In genomic region chr11:63889344-63889743, GRCh38 we compare ENCODE assay signal across 9 cellular contexts. TPM values are rescaled to one million over a fixed set of nuclear protein-coding genes. Genes with fewer than 3 reads are reported as not detected.
DNase-seq lines count a peak whose midpoint lies in the region; ATAC-seq, FAIRE-seq and TF ChIP-seq lines count a peak whose summit lies in the region.
"Had no signal": no experiment of that assay in that cellular context is flagged by ENCODE, and none has a peak within 500 bp of the region (broad histone marks: within the 10 kb centered on the region; RNA-seq: fewer than 3 reads in every experiment).

No MANE protein-coding gene starts in this region.

- peak overlapping the region; percentile 75; the same call in 1 of the 2 replicates for H3K27ac Mint-ChIP-seq in GM23338
- peak overlapping the region; percentile 94 for H3K27ac Mint-ChIP-seq in activated CD8-positive, alpha-beta T cell treated with anti-CD3 and anti-CD28 coated beads, Interleukin-2, amount 10 ng/mL, durations not matched to agents 7 days and 5 days
- H3K27ac Mint-ChIP-seq in HFFc6, result no peak overlapping the region

- H3K27me3 Mint-ChIP-seq in GM23338 (ENCODE audit: insufficient read depth, low read depth, poor library complexity) (peaks cover 15% of the 10 kb centered on the region), HFFc6 (ENCODE audit: insufficient read depth) (peaks cover 6% of the 10 kb centered on the region)
- H3K27me3 Mint-ChIP-seq in activated CD8-positive, alpha-beta T cell treated with anti-CD3 and anti-CD28 coated beads, Interleukin-2, amount 10 ng/mL, durations not matched to agents 7 days and 5 days (ENCODE audit: low read depth), result no peaks in the 10 kb centered on the region

- H3K4me1 ChIP-seq in GM23338 (ENCODE audit: insufficient read depth) (peaks cover 31% of the 10 kb centered on the region), right atrium auricular region (peaks cover 0 to 44% of the 10 kb centered on the region in 2 donors), sigmoid colon (peaks cover 0 to 40% (median 31%) of the 10 kb centered on the region in 4 donors)

- FAIRE-seq in HTR-8/SVneo (lab: Jason Lieb, UNC), result no peak
- FAIRE-seq: GM19239 had no signal

- H3K9me3 ChIP-seq in right atrium auricular region (no peaks in the 10 kb centered on the region), sigmoid colon (no peaks in the 10 kb centered on the region)

- H3K9me3 Mint-ChIP-seq in GM23338, result no peaks in the 10 kb centered on the region; the same call in 2 of the 3 replicates
- no peaks in the 10 kb centered on the region for H3K9me3 Mint-ChIP-seq in activated CD8-positive, alpha-beta T cell treated with anti-CD3 and anti-CD28 coated beads, Interleukin-2, amount 10 ng/mL, durations not matched to agents 7 days and 5 days (ENCODE audit: insufficient read depth)
- no peaks in the 10 kb centered on the region for H3K9me3 Mint-ChIP-seq in HFFc6

- no peak for ATAC-seq in GM23338
- ATAC-seq in activated CD8-positive, alpha-beta T cell treated with anti-CD3 and anti-CD28 coated beads, Interleukin-2, amount 10 ng/mL, durations not matched to agents 7 days and 5 days, result no peak
- no peak for ATAC-seq in GM19463 (IDR thresholded peaks at IDR 0.05; ENCODE audit: unreplicated experiment)

- peaks cover 5% of the 10 kb centered on the region; the same call in 2 of the 3 replicates for H3K36me3 Mint-ChIP-seq in GM23338 (ENCODE audit: low read depth)
- peaks cover 45% of the 10 kb centered on the region for H3K36me3 Mint-ChIP-seq in activated CD8-positive, alpha-beta T cell treated with anti-CD3 and anti-CD28 coated beads, Interleukin-2, amount 10 ng/mL, durations not matched to agents 7 days and 5 days (ENCODE audit: low read depth)
- no peaks in the 10 kb centered on the region for H3K36me3 Mint-ChIP-seq in HFFc6 (ENCODE audit: low read depth)

- DNase-seq in GM23338 (ENCODE audit: low spot score), result no peak
- no peak for DNase-seq in activated CD8-positive, alpha-beta T cell treated with anti-CD3 and anti-CD28 coated beads, Interleukin-2, amount 10 ng/mL, durations not matched to agents 7 days and 5 days
- DNase-seq in right atrium auricular region (ENCODE audit: low spot score), result no peak
- no peak for DNase-seq in sigmoid colon
- no peak for DNase-seq in HTR-8/SVneo (ENCODE audit: insufficient read length, low spot score)
- no peak for DNase-seq in DMS153 (lab: John Stamatoyannopoulos, UW)
- no peak for DNase-seq in HFFc6

- CTCF ChIA-PET in activated CD8-positive, alpha-beta T cell treated with anti-CD3 and anti-CD28 coated beads, Interleukin-2, amount 10 ng/mL, durations not matched to agents 7 days and 5 days (lab: Charles Lee), result interaction anchor here (0.9 to 13.1 kb wide), 5 partner anchors 12 to 56 kb away, joined by 3 to 111 read pairs (median 5); partner anchors contain the start of gene MARK2

- intact Hi-C loops in sigmoid colon (cut with DNase I), result no loop called here

- H3K4me3 ChIP-seq in GM23338 (no peak overlapping the region), right atrium auricular region (no peak overlapping the region), sigmoid colon (no peak overlapping the region)

- TF ChIP-seq EP300 in sigmoid colon (IDR thresholded peaks at IDR 0.05), result no peak

- peaks cover 27% of the 10 kb centered on the region for H4K20me1 ChIP-seq in GM23338 (replicated peaks; ENCODE audit: insufficient read depth)

- peaks cover 50% of the 10 kb centered on the region for H3K4me1 Mint-ChIP-seq in GM23338
- H3K4me1 Mint-ChIP-seq in activated CD8-positive, alpha-beta T cell treated with anti-CD3 and anti-CD28 coated beads, Interleukin-2, amount 10 ng/mL, durations not matched to agents 7 days and 5 days (ENCODE audit: low read depth), result peaks cover 63% of the 10 kb centered on the region
- H3K4me1 Mint-ChIP-seq in HFFc6 (ENCODE audit: low read depth), result peaks cover 24% of the 10 kb centered on the region

- peaks cover 15% of the 10 kb centered on the region for H3F3A ChIP-seq in GM23338 (replicated peaks; ENCODE audit: low read depth)

- no peaks in the 10 kb centered on the region for H3K9me2 ChIP-seq in GM23338 (ENCODE audit: insufficient read depth)

- POLR2A ChIA-PET in activated CD8-positive, alpha-beta T cell treated with anti-CD3 and anti-CD28 coated beads, Interleukin-2, amount 10 ng/mL, durations not matched to agents 7 days and 5 days (lab: Charles Lee), result no interaction called here

- TF ChIP-seq CTCF in GM23338 (conservative IDR thresholded peaks at IDR 0.05; ENCODE audit: low read depth in 2 of 2) (no peak), right atrium auricular region (IDR thresholded peaks at IDR 0.05) (no peak), sigmoid colon (IDR thresholded peaks at IDR 0.05) (no peak), HFFc6 (IDR thresholded peaks at IDR 0.05) (no peak)

- H3K27me3 ChIP-seq in GM23338 (ENCODE audit: insufficient read depth) (no peaks in the 10 kb centered on the region), right atrium auricular region (no peaks in the 10 kb centered on the region), sigmoid colon (no peaks in the 10 kb centered on the region)

- 16 to 69% methylated on average over 6 of the region's 6 CpGs for WGBS in sigmoid colon, 2 donors

- H3K27ac ChIP-seq in GM23338 (ENCODE audit: low read depth) (peak overlapping the region; percentile 93; the same call in 1 of the 2 replicates), right atrium auricular region (peak overlapping the region; percentile 75 to 82), sigmoid colon (peak overlapping the region in 3 of 4 donors; percentile 21 to 53 (median 41))

- H3K4me3 Mint-ChIP-seq in GM23338 (peak overlapping the region; percentile 66; the same call in 2 of the 3 replicates), HFFc6 (no peak overlapping the region)
- peak overlapping the region; percentile 93 for H3K4me3 Mint-ChIP-seq in activated CD8-positive, alpha-beta T cell treated with anti-CD3 and anti-CD28 coated beads, Interleukin-2, amount 10 ng/mL, durations not matched to agents 7 days and 5 days

- no peak overlapping the region for H3K4me2 ChIP-seq in GM23338

- H3K79me2 ChIP-seq in GM23338 (replicated peaks; ENCODE audit: insufficient read depth), result peaks cover 91% of the 10 kb centered on the region

- TF ChIP-seq POLR2A in sigmoid colon (IDR thresholded peaks at IDR 0.05), result no peak

- H3K36me3 ChIP-seq in GM23338 (ENCODE audit: insufficient read depth) (no peaks in the 10 kb centered on the region), right atrium auricular region (no peaks in the 10 kb centered on the region), sigmoid colon (no peaks in the 10 kb centered on the region)

- no peak overlapping the region for H2AFZ ChIP-seq in GM23338

TF ChIP-seq in GM23338, 12 proteins besides CTCF, POLR2A, EP300 and RAD21 (continues in another document):
- no peak for TF ChIP-seq ZNF331 (CRISPR knock-in tag; IDR thresholded peaks at IDR 0.05; ENCODE audit: low read depth)
- TF ChIP-seq POLR2AphosphoS5 (IDR thresholded peaks at IDR 0.05; ENCODE audit: low read depth), result no peak

RNA-seq across cellular contexts. Expression of gene RCOR2, which starts 27.6 kb away (rescaled TPM):
- 60.1 and 66.9 TPM in 2 replicates for total RNA-seq in GM23338 (2014; rRNA removed; shearing (Covaris generic))
- 4.7 and 5.5 TPM in 2 replicates for polyA plus RNA-seq in GM23338 (2016; fragmentation: Nextera tagmentation; extraction: Ambion mirVana)
- under 1 TPM; 0.55 to 0.60 TPM for total RNA-seq in activated CD8-positive, alpha-beta T cell treated with anti-CD3 and anti-CD28 coated beads, Interleukin-2, amount 10 ng/mL, durations not matched to agents 7 days and 5 days
- total RNA-seq in right atrium auricular region, result 1 to 10 TPM in 1 of 2 donors, under 1 TPM in 1; 0.90 to 1.7 TPM
- total RNA-seq in sigmoid colon, result under 1 TPM; 0.49 to 0.83 (median 0.70) TPM
- 1 to 10 TPM in 1 of 3 donors, under 1 TPM in 2; 0.60 to 2.4 (median 0.69) TPM for polyA plus RNA-seq in sigmoid colon
- total RNA-seq in HFFc6 (2021; fragmentation: NEBNext Ultra II Directional; extraction: Animal tissue kit (Norgen Biotek cat#: 25700)), result under 1 TPM; 0.34 to 0.72 (median 0.41) TPM

RNA-seq across cellular contexts. Expression of gene NAA40, which starts 49.5 kb away (rescaled TPM):
- total RNA-seq in GM23338 (2014; rRNA removed; shearing (Covaris generic)), result 24.6 and 26.8 TPM in 2 replicates
- polyA plus RNA-seq in GM23338 (2016; fragmentation: Nextera tagmentation; extraction: Ambion mirVana) (10.1 and 12.1 TPM in 2 replicates), sigmoid colon (10 to 100 TPM in 2 of 3 donors, 1 to 10 TPM in 1; 7.2 to 22.9 (median 11.1) TPM)
- 10 to 100 TPM; 42.6 to 44.9 TPM for total RNA-seq in activated CD8-positive, alpha-beta T cell treated with anti-CD3 and anti-CD28 coated beads, Interleukin-2, amount 10 ng/mL, durations not matched to agents 7 days and 5 days
- total RNA-seq in right atrium auricular region (10 to 100 TPM; 15.4 to 25.5 TPM), sigmoid colon (10 to 100 TPM in 1 of 4 donors, 1 to 10 TPM in 3; 5.4 to 18.0 (median 6.8) TPM)
- 10 to 100 TPM; 15.7 to 19.3 (median 17.6) TPM for total RNA-seq in HFFc6 (2021; fragmentation: NEBNext Ultra II Directional; extraction: Animal tissue kit (Norgen Biotek cat#: 25700))

RNA-seq across cellular contexts. Expression of gene MARK2, which starts 50.4 kb away (rescaled TPM):
- 42.6 and 45.9 TPM in 2 replicates for total RNA-seq in GM23338 (2014; rRNA removed; shearing (Covaris generic))
- 15.8 and 18.7 TPM in 2 replicates for polyA plus RNA-seq in GM23338 (2016; fragmentation: Nextera tagmentation; extraction: Ambion mirVana)
- total RNA-seq in activated CD8-positive, alpha-beta T cell treated with anti-CD3 and anti-CD28 coated beads, Interleukin-2, amount 10 ng/mL, durations not matched to agents 7 days and 5 days, result 10 to 100 TPM; 62.1 to 68.6 TPM
- 10 to 100 TPM; 29.3 to 31.5 TPM for total RNA-seq in right atrium auricular region
- total RNA-seq in sigmoid colon, result 10 to 100 TPM; 14.3 to 24.6 (median 18.2) TPM
- 10 to 100 TPM; 25.8 to 49.3 (median 44.2) TPM for polyA plus RNA-seq in sigmoid colon
- 10 to 100 TPM; 26.4 to 29.9 (median 27.9) TPM for total RNA-seq in HFFc6 (2021; fragmentation: NEBNext Ultra II Directional; extraction: Animal tissue kit (Norgen Biotek cat#: 25700))

Comparison
In these comparisons a context has a peak if more than half of its experiments do, and no peak if none do; other contexts are left out.
1. H3K27ac ChIP-seq: peak in every context shown above with its lines; median percentile 93 in GM23338; 78 in right atrium auricular region; 41 in sigmoid colon.
2. RNA of gene RCOR2, which starts 27.6 kb away (total RNA-seq): 60.1 to 66.9 TPM in GM23338; 0.90 to 1.7 TPM in right atrium auricular region, 0.49 to 0.83 TPM in sigmoid colon, 0.55 to 0.60 TPM in activated CD8-positive, alpha-beta T cell treated with anti-CD3 and anti-CD28 coated beads, Interleukin-2, amount 10 ng/mL, durations not matched to agents 7 days and 5 days and 0.34 to 0.72 TPM in HFFc6; every median in the first group is over 10 times any median in the second.